ENCODE assay signal across 1 cellular context in the genomic region with DNA sequence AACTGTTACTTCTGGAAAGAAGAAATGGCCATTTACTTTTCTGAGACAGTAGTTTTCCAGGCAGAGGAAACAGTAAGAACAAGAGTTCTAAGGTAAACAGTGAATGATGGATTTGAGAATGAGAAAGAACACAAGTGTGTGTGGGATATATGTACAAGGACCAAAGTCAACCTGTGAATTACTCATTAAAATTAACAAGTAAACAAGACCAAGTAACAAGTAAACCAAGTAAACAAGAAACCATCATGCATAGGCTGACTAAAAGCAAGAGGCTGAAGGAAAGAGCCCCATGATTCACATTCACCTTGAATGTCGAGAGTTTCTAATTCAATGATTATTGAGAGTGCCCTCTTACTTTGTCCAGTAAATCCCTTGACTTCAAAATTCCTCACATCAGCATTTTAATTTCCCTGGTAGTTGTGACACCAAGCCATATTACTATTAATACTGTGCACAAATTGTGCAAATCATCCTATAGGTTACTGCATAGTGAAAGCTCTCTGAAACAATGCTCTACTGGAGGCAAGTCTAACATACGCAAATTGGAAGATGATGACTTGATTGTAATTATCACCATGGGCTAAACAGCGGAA.
TF ChIP-seq lines count a peak whose summit lies in the region.

No MANE protein-coding gene starts in this region.

TF ChIP-seq in WTC11, 78 proteins besides CTCF, POLR2A, EP300 and RAD21 (continued from another document):
- TF ChIP-seq, protein P1, sequence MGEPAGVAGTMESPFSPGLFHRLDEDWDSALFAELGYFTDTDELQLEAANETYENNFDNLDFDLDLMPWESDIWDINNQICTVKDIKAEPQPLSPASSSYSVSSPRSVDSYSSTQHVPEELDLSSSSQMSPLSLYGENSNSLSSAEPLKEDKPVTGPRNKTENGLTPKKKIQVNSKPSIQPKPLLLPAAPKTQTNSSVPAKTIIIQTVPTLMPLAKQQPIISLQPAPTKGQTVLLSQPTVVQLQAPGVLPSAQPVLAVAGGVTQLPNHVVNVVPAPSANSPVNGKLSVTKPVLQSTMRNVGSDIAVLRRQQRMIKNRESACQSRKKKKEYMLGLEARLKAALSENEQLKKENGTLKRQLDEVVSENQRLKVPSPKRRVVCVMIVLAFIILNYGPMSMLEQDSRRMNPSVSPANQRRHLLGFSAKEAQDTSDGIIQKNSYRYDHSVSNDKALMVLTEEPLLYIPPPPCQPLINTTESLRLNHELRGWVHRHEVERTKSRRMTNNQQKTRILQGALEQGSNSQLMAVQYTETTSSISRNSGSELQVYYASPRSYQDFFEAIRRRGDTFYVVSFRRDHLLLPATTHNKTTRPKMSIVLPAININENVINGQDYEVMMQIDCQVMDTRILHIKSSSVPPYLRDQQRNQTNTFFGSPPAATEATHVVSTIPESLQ (CRISPR knock-in tag; IDR thresholded peaks at IDR 0.05) = no peak
- TF ChIP-seq, protein P2, sequence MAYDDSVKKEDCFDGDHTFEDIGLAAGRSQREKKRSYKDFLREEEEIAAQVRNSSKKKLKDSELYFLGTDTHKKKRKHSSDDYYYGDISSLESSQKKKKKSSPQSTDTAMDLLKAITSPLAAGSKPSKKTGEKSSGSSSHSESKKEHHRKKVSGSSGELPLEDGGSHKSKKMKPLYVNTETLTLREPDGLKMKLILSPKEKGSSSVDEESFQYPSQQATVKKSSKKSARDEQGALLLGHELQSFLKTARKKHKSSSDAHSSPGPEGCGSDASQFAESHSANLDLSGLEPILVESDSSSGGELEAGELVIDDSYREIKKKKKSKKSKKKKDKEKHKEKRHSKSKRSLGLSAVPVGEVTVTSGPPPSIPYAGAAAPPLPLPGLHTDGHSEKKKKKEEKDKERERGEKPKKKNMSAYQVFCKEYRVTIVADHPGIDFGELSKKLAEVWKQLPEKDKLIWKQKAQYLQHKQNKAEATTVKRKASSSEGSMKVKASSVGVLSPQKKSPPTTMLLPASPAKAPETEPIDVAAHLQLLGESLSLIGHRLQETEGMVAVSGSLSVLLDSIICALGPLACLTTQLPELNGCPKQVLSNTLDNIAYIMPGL (CRISPR knock-in tag; IDR thresholded peaks at IDR 0.05) = no peak
- TF ChIP-seq, protein P3, sequence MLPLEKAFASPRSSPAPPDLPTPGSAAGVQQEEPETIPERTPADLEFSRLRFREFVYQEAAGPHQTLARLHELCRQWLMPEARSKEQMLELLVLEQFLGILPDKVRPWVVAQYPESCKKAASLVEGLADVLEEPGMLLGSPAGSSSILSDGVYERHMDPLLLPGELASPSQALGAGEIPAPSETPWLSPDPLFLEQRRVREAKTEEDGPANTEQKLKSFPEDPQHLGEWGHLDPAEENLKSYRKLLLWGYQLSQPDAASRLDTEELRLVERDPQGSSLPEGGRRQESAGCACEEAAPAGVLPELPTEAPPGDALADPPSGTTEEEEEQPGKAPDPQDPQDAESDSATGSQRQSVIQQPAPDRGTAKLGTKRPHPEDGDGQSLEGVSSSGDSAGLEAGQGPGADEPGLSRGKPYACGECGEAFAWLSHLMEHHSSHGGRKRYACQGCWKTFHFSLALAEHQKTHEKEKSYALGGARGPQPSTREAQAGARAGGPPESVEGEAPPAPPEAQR (CRISPR knock-in tag; IDR thresholded peaks at IDR 0.05) = no peak
- TF ChIP-seq, protein P4, sequence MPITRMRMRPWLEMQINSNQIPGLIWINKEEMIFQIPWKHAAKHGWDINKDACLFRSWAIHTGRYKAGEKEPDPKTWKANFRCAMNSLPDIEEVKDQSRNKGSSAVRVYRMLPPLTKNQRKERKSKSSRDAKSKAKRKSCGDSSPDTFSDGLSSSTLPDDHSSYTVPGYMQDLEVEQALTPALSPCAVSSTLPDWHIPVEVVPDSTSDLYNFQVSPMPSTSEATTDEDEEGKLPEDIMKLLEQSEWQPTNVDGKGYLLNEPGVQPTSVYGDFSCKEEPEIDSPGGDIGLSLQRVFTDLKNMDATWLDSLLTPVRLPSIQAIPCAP (CRISPR knock-in tag; IDR thresholded peaks at IDR 0.05) = no peak
- TF ChIP-seq FOXJ3 (CRISPR knock-in tag; IDR thresholded peaks at IDR 0.05; ENCODE audit: borderline replicate concordance) = no peak
- TF ChIP-seq, protein P5, sequence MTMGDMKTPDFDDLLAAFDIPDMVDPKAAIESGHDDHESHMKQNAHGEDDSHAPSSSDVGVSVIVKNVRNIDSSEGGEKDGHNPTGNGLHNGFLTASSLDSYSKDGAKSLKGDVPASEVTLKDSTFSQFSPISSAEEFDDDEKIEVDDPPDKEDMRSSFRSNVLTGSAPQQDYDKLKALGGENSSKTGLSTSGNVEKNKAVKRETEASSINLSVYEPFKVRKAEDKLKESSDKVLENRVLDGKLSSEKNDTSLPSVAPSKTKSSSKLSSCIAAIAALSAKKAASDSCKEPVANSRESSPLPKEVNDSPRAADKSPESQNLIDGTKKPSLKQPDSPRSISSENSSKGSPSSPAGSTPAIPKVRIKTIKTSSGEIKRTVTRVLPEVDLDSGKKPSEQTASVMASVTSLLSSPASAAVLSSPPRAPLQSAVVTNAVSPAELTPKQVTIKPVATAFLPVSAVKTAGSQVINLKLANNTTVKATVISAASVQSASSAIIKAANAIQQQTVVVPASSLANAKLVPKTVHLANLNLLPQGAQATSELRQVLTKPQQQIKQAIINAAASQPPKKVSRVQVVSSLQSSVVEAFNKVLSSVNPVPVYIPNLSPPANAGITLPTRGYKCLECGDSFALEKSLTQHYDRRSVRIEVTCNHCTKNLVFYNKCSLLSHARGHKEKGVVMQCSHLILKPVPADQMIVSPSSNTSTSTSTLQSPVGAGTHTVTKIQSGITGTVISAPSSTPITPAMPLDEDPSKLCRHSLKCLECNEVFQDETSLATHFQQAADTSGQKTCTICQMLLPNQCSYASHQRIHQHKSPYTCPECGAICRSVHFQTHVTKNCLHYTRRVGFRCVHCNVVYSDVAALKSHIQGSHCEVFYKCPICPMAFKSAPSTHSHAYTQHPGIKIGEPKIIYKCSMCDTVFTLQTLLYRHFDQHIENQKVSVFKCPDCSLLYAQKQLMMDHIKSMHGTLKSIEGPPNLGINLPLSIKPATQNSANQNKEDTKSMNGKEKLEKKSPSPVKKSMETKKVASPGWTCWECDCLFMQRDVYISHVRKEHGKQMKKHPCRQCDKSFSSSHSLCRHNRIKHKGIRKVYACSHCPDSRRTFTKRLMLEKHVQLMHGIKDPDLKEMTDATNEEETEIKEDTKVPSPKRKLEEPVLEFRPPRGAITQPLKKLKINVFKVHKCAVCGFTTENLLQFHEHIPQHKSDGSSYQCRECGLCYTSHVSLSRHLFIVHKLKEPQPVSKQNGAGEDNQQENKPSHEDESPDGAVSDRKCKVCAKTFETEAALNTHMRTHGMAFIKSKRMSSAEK (CRISPR knock-in tag; IDR thresholded peaks at IDR 0.05; ENCODE audit: borderline replicate concordance) = no peak
- TF ChIP-seq ZNF263 (CRISPR knock-in tag; IDR thresholded peaks at IDR 0.05; ENCODE audit: low read depth) = no peak
